ENCODE assay signal across 5 cellular contexts in the genomic region with DNA sequence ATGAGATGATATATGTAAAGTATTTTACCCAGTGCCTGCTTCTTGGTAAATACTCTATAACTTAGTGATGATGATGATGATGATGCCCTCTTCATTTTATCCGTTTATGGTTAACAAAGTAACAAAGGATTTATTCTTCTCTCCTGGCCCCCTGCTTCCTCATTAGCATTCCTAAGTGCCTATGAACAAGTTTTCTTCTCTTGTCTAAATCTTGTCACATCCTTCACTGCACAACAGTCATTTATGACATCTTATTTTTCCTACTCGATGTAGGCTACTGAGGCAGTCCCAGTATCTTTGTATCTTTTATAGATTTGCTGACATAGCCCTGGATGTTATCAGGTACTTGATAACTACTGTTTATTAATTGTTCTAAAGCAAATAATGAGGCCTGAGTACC.
"Had no signal": no experiment of that assay in that cellular context is flagged by ENCODE, and none has a peak within 500 bp of the region (broad histone marks: within the 10 kb centered on the region; RNA-seq: fewer than 3 reads in every experiment).

No MANE protein-coding gene starts in this region.

- H3K27ac Mint-ChIP-seq: GM23338, H9 had no signal

- H3K4me2 ChIP-seq: GM23338 had no signal

- H3K4me3 ChIP-seq: GM23338, K562 had no signal

- DNase-seq: H9, HCEC 1CT, IMR-90 had no signal

- H2AFZ ChIP-seq: GM23338 had no signal

- ATAC-seq: GM23338, K562 had no signal

- H3K4me3 Mint-ChIP-seq: GM23338, H9 had no signal

- H3K4me1 Mint-ChIP-seq: GM23338 had no signal
